In the genomic region with DNA sequence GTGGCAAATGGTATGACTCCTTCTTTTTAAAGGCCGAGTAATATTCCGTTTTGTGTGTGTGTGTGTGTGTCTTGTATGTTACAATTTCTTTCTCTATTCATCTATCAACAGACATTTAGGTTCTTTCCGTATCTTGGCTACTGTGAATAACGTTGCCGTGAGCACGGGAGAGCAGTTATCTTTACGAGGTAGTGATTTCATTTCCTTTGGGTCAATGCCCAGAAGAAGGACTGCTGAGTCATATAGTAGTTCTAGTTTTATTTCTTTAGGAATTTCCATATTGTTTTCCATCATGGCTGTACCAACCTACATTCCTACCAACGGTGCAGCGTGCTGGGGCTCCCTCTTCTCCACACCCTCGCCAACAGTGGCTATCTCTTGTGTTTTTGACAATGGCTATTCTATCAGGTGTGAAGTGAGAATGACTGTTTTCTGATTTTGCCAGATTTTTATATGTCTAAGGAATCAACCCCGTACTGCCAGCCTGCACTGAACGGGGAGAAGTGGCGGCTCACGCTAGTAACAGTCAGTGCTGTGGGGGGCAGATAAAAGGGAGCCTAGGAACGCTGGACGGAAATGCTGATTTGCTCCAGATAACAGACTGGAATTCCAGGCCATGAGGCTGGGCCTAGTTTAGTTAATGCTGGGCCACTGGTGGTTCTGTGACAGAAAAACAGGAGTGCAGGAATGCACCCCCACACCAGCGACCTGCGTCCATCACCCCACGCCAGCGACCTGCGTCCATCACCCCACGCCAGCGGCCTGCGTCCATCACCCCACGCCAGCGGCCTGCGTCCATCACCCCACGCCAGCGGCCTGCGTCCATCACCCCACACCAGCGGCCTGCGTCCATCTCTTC, we compare ENCODE assay signal across 7 cellular contexts.
DNase-seq lines count a peak whose midpoint lies in the region; ATAC-seq and TF ChIP-seq lines count a peak whose summit lies in the region.

No MANE protein-coding gene starts in this region.

- H3K27ac ChIP-seq in right cardiac atrium (ENCODE audit: low read length) (peak overlapping the region; percentile 49), transverse colon (peak overlapping the region; percentile 41 to 61 (median 48))

- H3K9me3 ChIP-seq in adipocyte (ENCODE audit: control insufficient read depth, low read length): no peaks in the 10 kb centered on the region
- H3K9me3 ChIP-seq in right cardiac atrium (ENCODE audit: control insufficient read depth, low read length): no peaks in the 10 kb centered on the region
- H3K9me3 ChIP-seq in transverse colon: no peaks in the 10 kb centered on the region

- DNase-seq in HT-29 (ENCODE audit: low spot score): peak; percentile 91
- peak; percentile 91 for DNase-seq in adipocyte (ENCODE audit: low read depth)
- DNase-seq in right cardiac atrium: peak in 1 of 3 donors; percentile 37
- peak; percentile 55 for DNase-seq in transverse colon
- DNase-seq in DMS79 treated with DMSO at 0.1 percent for 48 hours (lab: John Stamatoyannopoulos, UW): no peak
- DNase-seq in occipital lobe (lab: John Stamatoyannopoulos, UW): no peak

- intact Hi-C loops in right cardiac atrium (cut with DNase I): loop anchor here in 3 of 4 donors (5.0 to 10.0 kb wide), 4 partner anchors 98 to 421 kb away; no protein-coding TSS in a partner anchor
- intact Hi-C loops in transverse colon (cut with DNase I; ENCODE audit: low total_unique reads): no loop called here

- no peak for TF ChIP-seq CTCF in transverse colon (IDR thresholded peaks at IDR 0.05)

- TF ChIP-seq POLR2A in transverse colon (IDR thresholded peaks at IDR 0.05): no peak

- ATAC-seq in right cardiac atrium (peak; percentile 36 to 75), HG03039 (IDR thresholded peaks at IDR 0.05; ENCODE audit: unreplicated experiment) (no peak)

- H3K4me3 ChIP-seq in adipocyte (ENCODE audit: low read length) (no peak overlapping the region), right cardiac atrium (ENCODE audit: low read length) (no peak overlapping the region), transverse colon (no peak overlapping the region)

- no peaks in the 10 kb centered on the region for H3K36me3 ChIP-seq in adipocyte (ENCODE audit: control insufficient read depth, insufficient read depth, low read length, severe bottlenecking)
- no peaks in the 10 kb centered on the region for H3K36me3 ChIP-seq in transverse colon

- H3K9ac ChIP-seq in adipocyte (ENCODE audit: low read length): peak overlapping the region; percentile 44

- H3K4me1 ChIP-seq in adipocyte (ENCODE audit: control insufficient read depth, insufficient read depth, low read length): peaks cover 31% of the 10 kb centered on the region
- H3K4me1 ChIP-seq in right cardiac atrium (ENCODE audit: control insufficient read depth, insufficient read depth, low read length): peaks cover 5% of the 10 kb centered on the region
- H3K4me1 ChIP-seq in transverse colon: peaks cover 0 to 32% (median 9%) of the 10 kb centered on the region in 4 donors

- H3K27me3 ChIP-seq in adipocyte (replicated peaks; ENCODE audit: control insufficient read depth, insufficient read depth, low read length) (no peaks in the 10 kb centered on the region), right cardiac atrium (ENCODE audit: control insufficient read depth, insufficient read depth) (no peaks in the 10 kb centered on the region), transverse colon (no peaks in the 10 kb centered on the region)

- WGBS in right cardiac atrium: 68% methylated on average over 32 of the region's 32 CpGs
- 75 to 76% methylated on average over 23 to 32 of the region's 32 CpGs for WGBS in transverse colon (ENCODE audit: low coverage in 1 of 2), 2 donors

- in situ Hi-C loops in transverse colon (cut with MboI; ENCODE audit: low pct_ligation_motif_present in 1 of 4, low pct_unique_long_range_greater_than_20kb in 1 of 4, low sequenced_read_pairs in 3 of 4): loop anchor here in 3 of 4 donors (10.0 kb wide), 1 partner anchor 418 kb away; the partner anchor contains the start of gene FAM43A (in 3 of the 3)

- peak; percentile 23 for TF ChIP-seq EP300 in transverse colon (IDR thresholded peaks at IDR 0.05; ENCODE audit: low read depth)

Comparison
In these comparisons a context has a peak if more than half of its experiments do, and no peak if none do; other contexts are left out.
1. DNase-seq: peak in HT-29 (single experiment), adipocyte (single experiment) and transverse colon (single experiment); none in DMS79 treated with DMSO at 0.1 percent for 48 hours (single experiment) and occipital lobe (single experiment).